9 cellular contexts compared by ENCODE assay signal in genomic region chr11:63880031-63880841, GRCh38. TPM values are rescaled to one million over a fixed set of nuclear protein-coding genes. Genes with fewer than 3 reads are reported as not detected.
DNase-seq lines count a peak whose midpoint lies in the region; ATAC-seq and TF ChIP-seq lines count a peak whose summit lies in the region.
"Had no signal": no experiment of that assay in that cellular context is flagged by ENCODE, and none has a peak within 500 bp of the region (broad histone marks: within the 10 kb centered on the region; RNA-seq: fewer than 3 reads in every experiment).

No MANE protein-coding gene starts in this region.

- H3K4me3 ChIP-seq in CD4-positive, CD25-positive, alpha-beta regulatory T cell (ENCODE audit: low read depth, low read length): no peak overlapping the region
- H3K4me3 ChIP-seq in MG63 (no peak overlapping the region), testis (no peak overlapping the region), spleen (no peak overlapping the region)
- H3K4me3 ChIP-seq: smooth muscle cell had no signal

- H3K36me3 ChIP-seq in CD4-positive, CD25-positive, alpha-beta regulatory T cell (ENCODE audit: control insufficient read depth, insufficient read depth, low read length): peaks cover 15% of the 10 kb centered on the region
- H3K36me3 ChIP-seq in MG63 (peaks cover 3% of the 10 kb centered on the region; the same call in 1 of the 2 replicates), testis (ENCODE audit: low read depth, missing control alignments) (no peaks in the 10 kb centered on the region), spleen (peaks cover 0 to 34% (median 7%) of the 10 kb centered on the region in 6 donors)

- peaks cover 42% of the 10 kb centered on the region for H3K4me1 ChIP-seq in CD4-positive, CD25-positive, alpha-beta regulatory T cell (ENCODE audit: control insufficient read depth, insufficient read depth, low read length, poor library complexity, severe bottlenecking)
- H3K4me1 ChIP-seq in testis (peaks cover 15% of the 10 kb centered on the region), spleen (peaks cover 11 to 96% (median 65%) of the 10 kb centered on the region in 6 donors)

- TF ChIP-seq CTCF in testis (IDR thresholded peaks at IDR 0.05) (no peak), spleen (IDR thresholded peaks at IDR 0.05 in 8 of 11, conservative IDR thresholded peaks at IDR 0.05 in 3 of 11) (no peak)

- no peaks in the 10 kb centered on the region for H3K9me3 ChIP-seq in CD4-positive, CD25-positive, alpha-beta regulatory T cell (ENCODE audit: control insufficient read depth in 2 of 2, low read length in 2 of 2)
- H3K9me3 ChIP-seq in MG63 (no peaks in the 10 kb centered on the region), testis (no peaks in the 10 kb centered on the region), spleen (no peaks in the 10 kb centered on the region)

- peak overlapping the region; percentile 78 to 83 (median 78) for H3K27ac Mint-ChIP-seq in CD4-positive, CD25-positive, alpha-beta regulatory T cell
- peak overlapping the region in 5 of 6 donors; percentile 4 to 84 (median 57) for H3K27ac Mint-ChIP-seq in naive B cell

- H3K4me3 Mint-ChIP-seq in CD4-positive, CD25-positive, alpha-beta regulatory T cell: peak overlapping the region in 3 of 4 donors; percentile 30 to 72 (median 33)
- peak overlapping the region in 1 of 8 donors; percentile 37 for H3K4me3 Mint-ChIP-seq in naive B cell

- TF ChIP-seq POLR2A in testis (IDR thresholded peaks at IDR 0.05) (no peak), spleen (IDR thresholded peaks at IDR 0.05) (no peak)

- no peak for ATAC-seq in CD4-positive, CD25-positive, alpha-beta regulatory T cell (ENCODE audit: low read depth in 2 of 2)
- ATAC-seq in naive B cell (ENCODE audit: low read depth in 2 of 2): no peak

- intact Hi-C loops in testis (cut with DNase I; ENCODE audit: low total_unique reads) (no loop called here), spleen (cut with DNase I; ENCODE audit: low total_unique reads) (no loop called here)

- peaks cover 4% of the 10 kb centered on the region for H3K36me3 Mint-ChIP-seq in CD4-positive, CD25-positive, alpha-beta regulatory T cell
- H3K36me3 Mint-ChIP-seq in naive B cell: no peaks in the 10 kb centered on the region

- H3K27ac ChIP-seq in CD4-positive, CD25-positive, alpha-beta regulatory T cell (ENCODE audit: insufficient read depth, low read length, poor library complexity, severe bottlenecking): peak overlapping the region; percentile 2
- H3K27ac ChIP-seq in cingulate gyrus (ENCODE audit: low read depth, low read length) (peak overlapping the region; percentile 73), testis (no peak overlapping the region), spleen (peak overlapping the region in 2 of 8 donors; percentile 2 to 36)

- peaks cover 20 to 87% (median 55%) of the 10 kb centered on the region in 4 donors for H3K4me1 Mint-ChIP-seq in CD4-positive, CD25-positive, alpha-beta regulatory T cell
- H3K4me1 Mint-ChIP-seq in naive B cell: peaks cover 37 to 84% (median 57%) of the 10 kb centered on the region in 3 donors

- WGBS in testis, 2 donors: 48 to 58% methylated on average over 6 of the region's 6 CpGs
- 55 to 63% (median 60%) methylated on average over 6 of the region's 6 CpGs for WGBS in spleen, 5 donors

- H3K27me3 ChIP-seq in CD4-positive, CD25-positive, alpha-beta regulatory T cell (ENCODE audit: control insufficient read depth, insufficient read depth, low read length): no peaks in the 10 kb centered on the region
- no peaks in the 10 kb centered on the region for H3K27me3 ChIP-seq in MG63
- H3K27me3 ChIP-seq in testis: no peaks in the 10 kb centered on the region
- H3K27me3 ChIP-seq in spleen (replicated peaks in 1 of 7): no peaks in the 10 kb centered on the region

- H3K9me3 Mint-ChIP-seq in CD4-positive, CD25-positive, alpha-beta regulatory T cell: no peaks in the 10 kb centered on the region
- no peaks in the 10 kb centered on the region for H3K9me3 Mint-ChIP-seq in naive B cell

- H3K27me3 Mint-ChIP-seq in CD4-positive, CD25-positive, alpha-beta regulatory T cell: no peaks in the 10 kb centered on the region
- H3K27me3 Mint-ChIP-seq in naive B cell: no peaks in the 10 kb centered on the region

- no peak for DNase-seq in CD4-positive, CD25-positive, alpha-beta regulatory T cell
- peak; percentile 42 for DNase-seq in MG63
- no peak for DNase-seq in naive B cell
- DNase-seq in testis: no peak
- no peak for DNase-seq in NCI-H526 treated with DMSO at 0.1 percent for 48 hours (lab: John Stamatoyannopoulos, UW)
- no peak for DNase-seq in NCI-H748 treated with DMSO at 0.1 percent for 48 hours (lab: John Stamatoyannopoulos, UW)
- DNase-seq in spleen: no peak

RNA-seq across cellular contexts. Expression of gene RCOR2, which starts 36.7 kb away (rescaled TPM):
- total RNA-seq in CD4-positive, CD25-positive, alpha-beta regulatory T cell: not detected
- polyA plus RNA-seq in CD4-positive, CD25-positive, alpha-beta regulatory T cell: not detected
- 0.03 TPM in 1 of 2 replicates, not detected in the other for total RNA-seq in MG63 (2014; rRNA removed; shearing (Covaris generic); ENCODE audit: low replicate concordance)
- not detected for polyA plus RNA-seq in naive B cell (ENCODE audit: low read depth in 6 of 6)
- total RNA-seq in testis: 1 to 10 TPM; 3.9 to 6.3 TPM
- 7.9 TPM for polyA plus RNA-seq in testis (ENCODE audit: insufficient read depth, low read depth, low replicate concordance)
- under 1 TPM in 5 of 7 donors, not detected in 2; 0.17 to 0.52 (median 0.26) TPM for total RNA-seq in spleen
- polyA plus RNA-seq in spleen: under 1 TPM; 0.07 to 0.18 (median 0.10) TPM

RNA-seq across cellular contexts. Expression of gene MARK2, which starts 41.3 kb away (rescaled TPM):
- 66.6 TPM for total RNA-seq in CD4-positive, CD25-positive, alpha-beta regulatory T cell
- 10 to 100 TPM; 29.3 to 39.9 (median 36.4) TPM for polyA plus RNA-seq in CD4-positive, CD25-positive, alpha-beta regulatory T cell
- 10.1 and 17.4 TPM in 2 replicates for total RNA-seq in MG63 (2014; rRNA removed; shearing (Covaris generic); ENCODE audit: low replicate concordance)
- polyA plus RNA-seq in naive B cell (ENCODE audit: low read depth in 6 of 6) (10 to 100 TPM; 31.0 to 66.8 (median 42.9) TPM), testis (ENCODE audit: insufficient read depth, low read depth, low replicate concordance) (24.7 TPM), spleen (10 to 100 TPM in 1 of 3 donors, 1 to 10 TPM in 2; 6.9 to 23.3 (median 7.0) TPM)
- total RNA-seq in testis (10 to 100 TPM; 51.7 to 52.8 TPM), spleen (10 to 100 TPM; 41.2 to 67.3 (median 48.6) TPM)

RNA-seq across cellular contexts. Expression of gene NAA40, which starts 58.6 kb away (rescaled TPM):
- 18.7 TPM for total RNA-seq in CD4-positive, CD25-positive, alpha-beta regulatory T cell
- polyA plus RNA-seq in CD4-positive, CD25-positive, alpha-beta regulatory T cell: 1 to 10 TPM; 7.4 to 7.6 (median 7.5) TPM
- total RNA-seq in MG63 (2014; rRNA removed; shearing (Covaris generic); ENCODE audit: low replicate concordance): 13.2 and 29.6 TPM in 2 replicates
- polyA plus RNA-seq in naive B cell (ENCODE audit: low read depth in 6 of 6): 10 to 100 TPM in 4 of 6 donors, 1 to 10 TPM in 2; 8.2 to 18.4 (median 11.8) TPM
- 10 to 100 TPM; 44.8 to 57.5 TPM for total RNA-seq in testis
- polyA plus RNA-seq in testis (ENCODE audit: insufficient read depth, low read depth, low replicate concordance): 49.7 TPM
- total RNA-seq in spleen: 10 to 100 TPM; 27.2 to 45.4 (median 35.9) TPM
- polyA plus RNA-seq in spleen: 10 to 100 TPM; 12.1 to 21.4 (median 19.8) TPM

Comparison
In these comparisons a context has a peak if more than half of its experiments do, and no peak if none do; other contexts are left out.
1. H3K27ac ChIP-seq: peak in CD4-positive, CD25-positive, alpha-beta regulatory T cell (single experiment) and cingulate gyrus (single experiment); none in testis (0 of 2).